In the genomic region with DNA sequence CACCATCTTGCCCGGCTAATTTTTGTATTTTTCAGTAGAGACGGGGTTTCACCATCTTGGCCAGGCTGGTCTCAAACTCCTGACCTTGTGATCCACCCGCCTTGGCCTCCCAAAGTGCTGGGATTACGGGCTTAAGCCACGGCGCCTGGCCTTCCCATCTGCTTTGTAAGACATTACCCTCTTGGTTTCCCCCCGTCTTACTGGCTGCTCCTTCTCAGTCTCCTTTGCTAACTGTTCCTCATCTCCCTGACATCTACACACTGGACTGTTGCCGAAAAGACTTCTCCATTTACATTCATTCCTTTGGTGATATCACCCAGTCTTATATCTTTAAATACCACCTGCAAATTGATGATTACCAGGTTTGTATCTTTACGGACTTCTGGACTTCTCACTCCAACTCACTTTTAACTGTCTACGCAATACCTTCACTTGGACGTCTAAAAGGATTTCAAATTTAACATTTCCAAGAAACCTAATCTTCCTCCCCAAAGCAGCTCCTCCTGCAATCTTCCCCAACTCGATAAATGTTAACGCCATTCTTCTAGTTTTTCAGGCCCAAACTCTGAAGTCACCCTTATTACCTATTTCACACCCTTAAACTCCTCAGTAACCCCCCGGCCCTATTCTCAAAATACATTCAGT, we compare ENCODE assay signal across 39 cellular contexts. TPM values are rescaled to one million over a fixed set of nuclear protein-coding genes. Genes with fewer than 3 reads are reported as not detected.
"Had no signal": no experiment of that assay in that cellular context is flagged by ENCODE, and none has a peak within 500 bp of the region (broad histone marks: within the 10 kb centered on the region; RNA-seq: fewer than 3 reads in every experiment).

No MANE protein-coding gene starts in this region.

- H3K9me3 Mint-ChIP-seq: activated CD4-positive, alpha-beta T cell treated with anti-CD3 and anti-CD28 coated beads, Interleukin-2, amount 10 ng/mL, durations not matched to agents 7 days and 5 days; activated naive CD4-positive, alpha-beta T cell treated with anti-CD3 and anti-CD28 coated beads, Interleukin-2, amount 10 ng/mL, durations not matched to agents 7 days and 5 days; activated naive CD8-positive, alpha-beta T cell treated with anti-CD3 and anti-CD28 coated beads, Interleukin-2, amount 50 U/mL, for 24 hours; brain; WTC11 had no signal

- H3K27me3 Mint-ChIP-seq: activated CD4-positive, alpha-beta T cell treated with anti-CD3 and anti-CD28 coated beads for 36 hours; activated CD4-positive, alpha-beta T cell treated with anti-CD3 and anti-CD28 coated beads, Interleukin-2, amount 10 ng/mL, durations not matched to agents 7 days and 5 days; activated CD8-positive, alpha-beta memory T cell treated with anti-CD3 and anti-CD28 coated beads, Interleukin-2, amount 10 ng/mL, durations not matched to agents 7 days and 5 days; activated naive CD4-positive, alpha-beta T cell treated with anti-CD3 and anti-CD28 coated beads, Interleukin-2, amount 10 ng/mL, durations not matched to agents 7 days and 5 days; activated naive CD8-positive, alpha-beta T cell treated with anti-CD3 and anti-CD28 coated beads, Interleukin-2, amount 50 U/mL, for 24 hours; brain had no signal

- H3K9ac ChIP-seq: KMS-11 had no signal

- H3K27ac ChIP-seq: KMS-11, PC-9, RWPE1 had no signal

- ATAC-seq: activated CD4-positive, alpha-beta T cell treated with anti-CD3 and anti-CD28 coated beads for 36 hours; activated CD4-positive, CD25-positive, alpha-beta regulatory T cell treated with anti-CD3 and anti-CD28 coated beads, Interleukin-2, amount 50 U/mL, for 24 hours; activated CD8-positive, alpha-beta memory T cell treated with anti-CD3 and anti-CD28 coated beads, Interleukin-2, amount 10 ng/mL, durations not matched to agents 7 days and 5 days; activated naive CD8-positive, alpha-beta T cell treated with anti-CD3 and anti-CD28 coated beads, Interleukin-2, amount 50 U/mL, for 24 hours; Right ventricle myocardium inferior; WTC11 had no signal

- DNase-seq: activated CD4-positive, alpha-beta T cell treated with anti-CD3 and anti-CD28 coated beads for 36 hours; activated CD4-positive, alpha-beta T cell treated with anti-CD3 and anti-CD28 coated beads, Interleukin-2, amount 10 ng/mL, durations not matched to agents 7 days and 5 days; activated CD4-positive, alpha-beta T cell treated with anti-CD3 and anti-CD28 coated beads, Interleukin-2, amount 50 U/mL, for 48 hours; activated CD8-positive, alpha-beta memory T cell treated with anti-CD3 and anti-CD28 coated beads for 24 hours; activated CD8-positive, alpha-beta memory T cell treated with anti-CD3 and anti-CD28 coated beads, Interleukin-2, amount 10 ng/mL, durations not matched to agents 7 days and 5 days; activated CD8-positive, alpha-beta memory T cell treated with anti-CD3 and anti-CD28 coated beads, Interleukin-2, amount 50 U/mL, for 48 hours; activated effector memory CD4-positive, alpha-beta T cell treated with Interleukin-2 at 50 U/mL for 16 hours; activated naive CD4-positive, alpha-beta T cell treated with anti-CD3 and anti-CD28 coated beads, Interleukin-2, amount 10 ng/mL, durations not matched to agents 7 days and 5 days; activated naive CD8-positive, alpha-beta T cell treated with anti-CD3 and anti-CD28 coated beads, Interleukin-2, amount 50 U/mL, for 24 hours; activated T-cell treated with anti-CD3 and anti-CD28 coated beads, Interleukin-2, amount 50 U/mL, for 48 hours; anterior cingulate cortex; caudate nucleus; cerebellar nuclear complex; MM.1S; MV-4-11; NCI-H1092; NCI-H1436 treated with DMSO at 0.1 percent for 48 hours; NCI-H1694 treated with DMSO at 0.1 percent for 48 hours; NCI-H2029; NCI-H345; NCI-H510A; NCI-H526; NCI-H748 treated with DMSO at 0.1 percent for 48 hours; NK-92 treated with Interleukin-12 subunit alpha and Interleukin-12 subunit beta, amount 100 ng/mL, for 24 hours; PC-9; SIG-M5; SW 1271; T-helper 1 cell; T-helper 2 cell; T-helper 9 cell had no signal

- H3K36me3 Mint-ChIP-seq: WTC11 had no signal

- H3K27ac Mint-ChIP-seq: activated CD4-positive, alpha-beta T cell treated with anti-CD3 and anti-CD28 coated beads for 36 hours; activated CD4-positive, alpha-beta T cell treated with anti-CD3 and anti-CD28 coated beads, Interleukin-2, amount 10 ng/mL, durations not matched to agents 7 days and 5 days; activated CD8-positive, alpha-beta memory T cell treated with anti-CD3 and anti-CD28 coated beads, Interleukin-2, amount 10 ng/mL, durations not matched to agents 7 days and 5 days; activated naive CD4-positive, alpha-beta T cell treated with anti-CD3 and anti-CD28 coated beads, Interleukin-2, amount 10 ng/mL, durations not matched to agents 7 days and 5 days; brain; WTC11 had no signal

- H3K4me3 ChIP-seq: PC-9 had no signal

- H3K4me3 Mint-ChIP-seq: activated CD4-positive, alpha-beta T cell treated with anti-CD3 and anti-CD28 coated beads for 36 hours; activated CD4-positive, alpha-beta T cell treated with anti-CD3 and anti-CD28 coated beads, Interleukin-2, amount 10 ng/mL, durations not matched to agents 7 days and 5 days; activated CD8-positive, alpha-beta memory T cell treated with anti-CD3 and anti-CD28 coated beads, Interleukin-2, amount 10 ng/mL, durations not matched to agents 7 days and 5 days; activated naive CD4-positive, alpha-beta T cell treated with anti-CD3 and anti-CD28 coated beads, Interleukin-2, amount 10 ng/mL, durations not matched to agents 7 days and 5 days; activated naive CD8-positive, alpha-beta T cell treated with anti-CD3 and anti-CD28 coated beads, Interleukin-2, amount 50 U/mL, for 24 hours; brain; WTC11 had no signal

- H2AFZ ChIP-seq: PC-9 had no signal

- FAIRE-seq: bronchial epithelial cell, RCC 7860 had no signal

- H3K4me2 ChIP-seq: KMS-11, PC-9 had no signal

RNA-seq across cellular contexts. Expression of a gene that starts 37.9 kb away (rescaled TPM):
- total RNA-seq: OCI-LY7 had no signal
